In the genomic region with DNA sequence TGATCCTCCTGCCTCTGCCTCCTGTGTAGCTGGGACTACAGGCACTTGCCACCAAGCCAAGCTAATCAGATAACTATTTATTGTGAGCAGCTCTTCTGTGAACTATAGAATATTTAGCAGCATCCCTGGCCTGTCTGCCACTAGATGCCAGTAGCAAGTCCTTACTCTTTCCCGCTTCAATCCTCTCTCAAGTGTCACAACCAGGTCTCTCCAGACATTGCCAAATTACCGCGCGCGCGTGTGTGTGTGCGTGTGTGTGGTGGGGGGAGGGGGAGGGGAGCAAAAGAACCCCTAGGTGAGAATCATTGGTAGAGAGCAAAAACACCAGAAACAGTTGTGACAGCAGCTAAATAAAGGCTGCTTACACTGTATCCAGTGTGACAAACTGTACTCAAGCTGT, we compare ENCODE assay signal across 9 cellular contexts. TPM values are rescaled to one million over a fixed set of nuclear protein-coding genes. Genes with fewer than 3 reads are reported as not detected.
DNase-seq lines count a peak whose midpoint lies in the region; ATAC-seq and TF ChIP-seq lines count a peak whose summit lies in the region.
"Had no signal": no experiment of that assay in that cellular context is flagged by ENCODE, and none has a peak within 500 bp of the region (broad histone marks: within the 10 kb centered on the region; RNA-seq: fewer than 3 reads in every experiment).

No MANE protein-coding gene starts in this region.

- peaks cover 5% of the 10 kb centered on the region for H3K36me3 Mint-ChIP-seq in endodermal cell (ENCODE audit: low read depth)
- H3K36me3 Mint-ChIP-seq in T-helper 2 cell treated with Interferon-gamma antibody and Interleukin-4, amounts not matched to agents 5 μg/mL and 100 μg/mL, for 36 hours (ENCODE audit: low read depth), result peaks cover 5% of the 10 kb centered on the region

- H3K79me1 ChIP-seq in trophoblast cell (ENCODE audit: low read length), result no peaks in the 10 kb centered on the region

- no peak for ATAC-seq in aorta (ENCODE audit: low FRiP score)
- ATAC-seq: stimulated activated memory B cell treated with anti-CD40 and anti-IgM and Interleukin-4, amounts not matched to agents 10 μg/mL and 1 μg/mL and 100 μg/mL, for 72 hours had no signal

- H3K9me3 Mint-ChIP-seq in endodermal cell, result no peaks in the 10 kb centered on the region
- H3K9me3 Mint-ChIP-seq in T-helper 2 cell treated with Interferon-gamma antibody and Interleukin-4, amounts not matched to agents 5 μg/mL and 100 μg/mL, for 36 hours, result no peaks in the 10 kb centered on the region
- H3K9me3 Mint-ChIP-seq: activated CD4-positive, alpha-beta T cell treated with anti-CD3 and anti-CD28 coated beads, Interleukin-2, amount 10 ng/mL, durations not matched to agents 24 days and 14 days; stimulated activated memory B cell treated with anti-CD40 and anti-IgM and Interleukin-4, amounts not matched to agents 10 μg/mL and 1 μg/mL and 100 μg/mL, for 72 hours had no signal

- DNase-seq in GM13977 (ENCODE audit: low spot score), result no peak
- DNase-seq in NCI-H2227 treated with DMSO at 0.1 percent for 48 hours (lab: John Stamatoyannopoulos, UW), result peak; percentile 67
- DNase-seq in endodermal cell, result peak; percentile 67
- DNase-seq in trophoblast cell, result peak in 1 of 2 donors; percentile 24
- DNase-seq in mucosa of gallbladder (ENCODE audit: low spot score), result no peak
- no peak for DNase-seq in aorta
- DNase-seq in T-helper 2 cell treated with Interferon-gamma antibody and Interleukin-4, amounts not matched to agents 5 μg/mL and 100 μg/mL, for 36 hours (ENCODE audit: low spot score), result no peak
- DNase-seq: activated CD4-positive, alpha-beta T cell treated with anti-CD3 and anti-CD28 coated beads, Interleukin-2, amount 10 ng/mL, durations not matched to agents 24 days and 14 days had no signal

- no peak overlapping the region for H3K18ac ChIP-seq in trophoblast cell (ENCODE audit: low read length)

- H3K14ac ChIP-seq in trophoblast cell (ENCODE audit: low read length), result no peak overlapping the region

- no peak overlapping the region for H4K91ac ChIP-seq in trophoblast cell (ENCODE audit: low read depth, low read length)

- H3K4me2 ChIP-seq in trophoblast cell (ENCODE audit: low read length), result no peak overlapping the region

- no peak overlapping the region for H2AFZ ChIP-seq in trophoblast cell (ENCODE audit: insufficient read depth, low read length, poor library complexity)

- no peaks in the 10 kb centered on the region for H3K27me3 ChIP-seq in endodermal cell (ENCODE audit: control insufficient read depth, insufficient read depth, low read length, poor library complexity, severe bottlenecking)
- no peaks in the 10 kb centered on the region for H3K27me3 ChIP-seq in trophoblast cell (ENCODE audit: insufficient read depth, low read length)
- H3K27me3 ChIP-seq in aorta (ENCODE audit: control insufficient read depth in 1 of 2, insufficient read depth in 2 of 2, low read length in 1 of 2), result no peaks in the 10 kb centered on the region

- no peaks in the 10 kb centered on the region for H3K27me3 Mint-ChIP-seq in endodermal cell (ENCODE audit: insufficient read depth)
- H3K27me3 Mint-ChIP-seq in T-helper 2 cell treated with Interferon-gamma antibody and Interleukin-4, amounts not matched to agents 5 μg/mL and 100 μg/mL, for 36 hours (ENCODE audit: low read depth), result no peaks in the 10 kb centered on the region
- H3K27me3 Mint-ChIP-seq: activated CD4-positive, alpha-beta T cell treated with anti-CD3 and anti-CD28 coated beads, Interleukin-2, amount 10 ng/mL, durations not matched to agents 24 days and 14 days; stimulated activated memory B cell treated with anti-CD40 and anti-IgM and Interleukin-4, amounts not matched to agents 10 μg/mL and 1 μg/mL and 100 μg/mL, for 72 hours had no signal

- H3K27ac ChIP-seq in endodermal cell (ENCODE audit: low read depth, low read length) (no peak overlapping the region), trophoblast cell (ENCODE audit: low read depth, low read length) (no peak overlapping the region), aorta (ENCODE audit: low read depth in 1 of 2, low read length in 2 of 2) (no peak overlapping the region)

- no peak overlapping the region for H3K4me3 Mint-ChIP-seq in endodermal cell
- no peak overlapping the region for H3K4me3 Mint-ChIP-seq in T-helper 2 cell treated with Interferon-gamma antibody and Interleukin-4, amounts not matched to agents 5 μg/mL and 100 μg/mL, for 36 hours
- H3K4me3 Mint-ChIP-seq: activated CD4-positive, alpha-beta T cell treated with anti-CD3 and anti-CD28 coated beads, Interleukin-2, amount 10 ng/mL, durations not matched to agents 24 days and 14 days; stimulated activated memory B cell treated with anti-CD40 and anti-IgM and Interleukin-4, amounts not matched to agents 10 μg/mL and 1 μg/mL and 100 μg/mL, for 72 hours had no signal

- intact Hi-C loops in aorta (cut with DNase I), result no loop called here

- no peak overlapping the region for H2AK5ac ChIP-seq in trophoblast cell (ENCODE audit: low read length)

- H3K4me1 ChIP-seq in endodermal cell (ENCODE audit: control insufficient read depth, insufficient read depth, low read length) (peaks cover 2% of the 10 kb centered on the region), trophoblast cell (ENCODE audit: control insufficient read depth in 1 of 2, insufficient read depth in 2 of 2, low read length in 2 of 2) (peaks cover 2 to 6% of the 10 kb centered on the region in 2 experiments), aorta (ENCODE audit: control insufficient read depth in 1 of 2, insufficient read depth in 2 of 2, low read length in 2 of 2) (peaks cover 2 to 7% of the 10 kb centered on the region in 2 donors)

- H3K4ac ChIP-seq in trophoblast cell (ENCODE audit: low read depth, low read length), result peak overlapping the region; percentile 1

- 77% methylated on average over 6 of the region's 7 CpGs; no CpG with 5 or more reads in 1 of the 2 experiments for WGBS in endodermal cell (ENCODE audit: insufficient coverage in 1 of 2, insufficient read length in 1 of 2), 2 experiments
- no CpG with 5 or more reads among the region's 7 CpGs for WGBS in trophoblast cell (ENCODE audit: extremely low coverage, insufficient coverage, insufficient read length)
- WGBS in aorta, 2 donors, result 71% methylated on average over 7 of the region's 7 CpGs

- no peaks in the 10 kb centered on the region for H3K36me3 ChIP-seq in endodermal cell (ENCODE audit: control insufficient read depth, insufficient read depth, low read length)
- H3K36me3 ChIP-seq in trophoblast cell (ENCODE audit: control insufficient read depth in 1 of 2, insufficient read depth in 2 of 2, low read length in 2 of 2), result peaks cover 0 to 1% of the 10 kb centered on the region in 2 experiments
- no peaks in the 10 kb centered on the region for H3K36me3 ChIP-seq in aorta (ENCODE audit: control insufficient read depth in 1 of 2, insufficient read depth in 2 of 2, low read length in 1 of 2)

- TF ChIP-seq CTCF in GM13977 (IDR thresholded peaks at IDR 0.05; ENCODE audit: extremely low read depth, insufficient read depth, missing control alignments) (peak; percentile 30), endodermal cell (conservative IDR thresholded peaks at IDR 0.05) (peak; percentile 49)

- no peaks in the 10 kb centered on the region for H3K9me3 ChIP-seq in endodermal cell (ENCODE audit: control insufficient read depth, low read length)
- no peaks in the 10 kb centered on the region for H3K9me3 ChIP-seq in trophoblast cell (ENCODE audit: insufficient read depth, low read depth, low read length)
- no peaks in the 10 kb centered on the region for H3K9me3 ChIP-seq in aorta (ENCODE audit: control insufficient read depth, low read length)

- peak overlapping the region; percentile 78 for H3K27ac Mint-ChIP-seq in endodermal cell
- no peak overlapping the region for H3K27ac Mint-ChIP-seq in T-helper 2 cell treated with Interferon-gamma antibody and Interleukin-4, amounts not matched to agents 5 μg/mL and 100 μg/mL, for 36 hours

- no peak overlapping the region for H2BK120ac ChIP-seq in trophoblast cell (ENCODE audit: insufficient read depth, low read length, poor library complexity)

- no peak overlapping the region for H3K23ac ChIP-seq in trophoblast cell (ENCODE audit: low read length)

- H3K79me2 ChIP-seq in trophoblast cell (ENCODE audit: control insufficient read depth, insufficient read depth, low read length, poor library complexity), result peaks cover 5% of the 10 kb centered on the region

- no peak overlapping the region for H4K8ac ChIP-seq in trophoblast cell (ENCODE audit: low read depth, low read length)

- H3K4me3 ChIP-seq in endodermal cell (ENCODE audit: low read length) (no peak overlapping the region), trophoblast cell (ENCODE audit: low read depth, low read length) (no peak overlapping the region), aorta (ENCODE audit: low read length in 2 of 2) (no peak overlapping the region)

- in situ Hi-C loops in GM13977 (cut with MboI; ENCODE audit: low pct_unique_long_range_greater_than_20kb, low sequenced_read_pairs, unreplicated experiment), result no loop called here

- H2BK5ac ChIP-seq in trophoblast cell (ENCODE audit: low read depth, low read length, poor library complexity), result no peak overlapping the region

- H3K9ac ChIP-seq in endodermal cell (ENCODE audit: extremely low read depth, low read length, poor library complexity, severe bottlenecking), result no peak overlapping the region
- H3K9ac ChIP-seq in trophoblast cell (ENCODE audit: low read length), result no peak overlapping the region

- no peak overlapping the region for H4K12ac ChIP-seq in trophoblast cell (ENCODE audit: low read depth, low read length)

- H3K4me1 Mint-ChIP-seq in endodermal cell, result peaks cover 18% of the 10 kb centered on the region
- peaks cover 5% of the 10 kb centered on the region for H3K4me1 Mint-ChIP-seq in T-helper 2 cell treated with Interferon-gamma antibody and Interleukin-4, amounts not matched to agents 5 μg/mL and 100 μg/mL, for 36 hours (ENCODE audit: low read depth)

- no peak overlapping the region for H2BK12ac ChIP-seq in trophoblast cell (ENCODE audit: low read length)

RNA-seq across cellular contexts. Expression of gene PPP2R5E, which starts 49.9 kb away (rescaled TPM):
- 10 to 100 TPM; 61.1 to 63.8 TPM for total RNA-seq in endodermal cell
- 62.5 TPM for polyA plus RNA-seq in endodermal cell (2013, experiment 1 of 2)
- polyA plus RNA-seq in endodermal cell (2013, experiment 2 of 2), result 63.0 TPM
- 42.1 TPM in 2 replicates for polyA plus RNA-seq in trophoblast cell (2013)
- 41.9 TPM for total RNA-seq in mucosa of gallbladder
- 10 to 100 TPM; 35.5 to 42.1 TPM for total RNA-seq in aorta
- 10 to 100 TPM; 11.0 to 14.7 TPM for polyA plus RNA-seq in aorta

Comparison
In these comparisons a context has a peak if more than half of its experiments do, and no peak if none do; other contexts are left out.
1. DNase-seq: peak in NCI-H2227 treated with DMSO at 0.1 percent for 48 hours (single experiment) and endodermal cell (single experiment); none in GM13977 (single experiment), mucosa of gallbladder (single experiment), aorta (0 of 2) and T-helper 2 cell treated with Interferon-gamma antibody and Interleukin-4, amounts not matched to agents 5 μg/mL and 100 μg/mL, for 36 hours (single experiment).